Comparison of ENCODE assay signal across 8 cellular contexts in the genomic region with DNA sequence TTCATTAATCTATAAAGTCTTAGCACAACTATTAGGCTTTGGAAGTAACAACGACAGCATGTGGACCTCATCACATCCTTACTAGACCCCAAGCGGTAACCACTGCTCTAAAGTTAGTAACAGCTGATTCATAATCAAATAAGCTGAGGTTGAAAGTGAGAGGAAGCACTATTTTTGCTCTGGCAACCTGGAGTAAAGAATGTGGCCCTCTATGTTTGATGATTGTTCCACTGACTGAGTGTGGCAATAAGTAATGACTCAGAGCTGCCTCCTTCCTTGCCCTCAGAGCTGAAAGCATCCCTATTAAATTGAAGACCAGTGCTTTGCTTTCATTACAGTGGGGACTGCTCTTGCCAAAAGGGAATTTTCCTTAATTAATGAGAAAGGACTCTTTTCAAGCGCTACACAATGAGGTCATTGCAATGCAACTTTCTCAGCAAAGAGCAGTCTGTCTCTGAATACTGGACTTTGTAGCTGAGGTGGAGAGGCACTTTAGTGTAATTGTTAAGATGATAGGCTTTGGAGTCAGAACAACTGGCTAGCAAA.
DNase-seq lines count a peak whose midpoint lies in the region; ATAC-seq and TF ChIP-seq lines count a peak whose summit lies in the region.

No MANE protein-coding gene starts in this region.

- H3K27ac ChIP-seq in thyroid gland: no peak overlapping the region

- 54 to 68% methylated on average over 3 of the region's 3 CpGs for WGBS in thyroid gland, 2 donors

- intact Hi-C loops in thyroid gland (cut with DNase I): no loop called here
- intact Hi-C loops in mucosa of descending colon (cut with DNase I, micrococcal nuclease): no loop called here

- H3K9me3 ChIP-seq in thyroid gland (no peaks in the 10 kb centered on the region), mucosa of descending colon (peaks cover 30% of the 10 kb centered on the region)

- no peak for TF ChIP-seq POLR2A in thyroid gland (IDR thresholded peaks at IDR 0.05)

- H3K36me3 ChIP-seq in thyroid gland (no peaks in the 10 kb centered on the region), mucosa of descending colon (ENCODE audit: low read depth) (no peaks in the 10 kb centered on the region)

- H3K27me3 ChIP-seq in thyroid gland: no peaks in the 10 kb centered on the region

- peak; percentile 92 for ATAC-seq in GM18907 (IDR thresholded peaks at IDR 0.05; ENCODE audit: unreplicated experiment)
- ATAC-seq in HG02798 (IDR thresholded peaks at IDR 0.05; ENCODE audit: poor library complexity, unreplicated experiment): peak; percentile 84
- no peak for ATAC-seq in mucosa of descending colon

- peak; percentile 7 for DNase-seq in NCI-H69 (lab: John Stamatoyannopoulos, UW)
- DNase-seq in foreskin melanocyte: peak; percentile 94
- no peak for DNase-seq in SIG-M5 treated with dmso at 0.1 percent for 504 hours (lab: John Stamatoyannopoulos, UW; ENCODE audit: unreplicated experiment)
- no peak for DNase-seq in thyroid gland
- no peak for DNase-seq in middle frontal gyrus (ENCODE audit: extremely low spot score, low spot score)
- no peak for DNase-seq in mucosa of descending colon

- TF ChIP-seq CTCF in thyroid gland (IDR thresholded peaks at IDR 0.05) (no peak), mucosa of descending colon (IDR thresholded peaks at IDR 0.05) (no peak)

- H3K4me1 ChIP-seq in thyroid gland: no peaks in the 10 kb centered on the region
- H3K4me1 ChIP-seq in mucosa of descending colon (ENCODE audit: low read depth): no peaks in the 10 kb centered on the region

- no peak overlapping the region for H3K4me3 ChIP-seq in thyroid gland (replicated peaks in 1 of 3)
- no peak overlapping the region for H3K4me3 ChIP-seq in mucosa of descending colon

Comparison
In these comparisons a context has a peak if more than half of its experiments do, and no peak if none do; other contexts are left out.
1. DNase-seq: peak in NCI-H69 (single experiment) and foreskin melanocyte (single experiment); none in SIG-M5 treated with dmso at 0.1 percent for 504 hours (single experiment), thyroid gland (0 of 2), middle frontal gyrus (single experiment) and mucosa of descending colon (0 of 3).